In genomic region chr17:19383681-19384470, GRCh38 we compare ENCODE assay signal across 12 cellular contexts. TPM values are rescaled to one million over a fixed set of nuclear protein-coding genes. Genes with fewer than 3 reads are reported as not detected.
DNase-seq lines count a peak whose midpoint lies in the region; ATAC-seq and TF ChIP-seq lines count a peak whose summit lies in the region.
"Had no signal": no experiment of that assay in that cellular context is flagged by ENCODE, and none has a peak within 500 bp of the region (broad histone marks: within the 10 kb centered on the region; RNA-seq: fewer than 3 reads in every experiment).

No MANE protein-coding gene starts in this region.

- no peak overlapping the region for H3K4me3 ChIP-seq in hepatocyte
- no peak overlapping the region for H3K4me3 ChIP-seq in spleen
- H3K4me3 ChIP-seq: SJSA1 had no signal

- H3K27me3 ChIP-seq in hepatocyte (no peaks in the 10 kb centered on the region), spleen (replicated peaks in 1 of 7) (peaks cover 0 to 9% (median 0%) of the 10 kb centered on the region in 7 donors)
- H3K27me3 ChIP-seq: SJSA1 had no signal

- TF ChIP-seq CTCF in hepatocyte (IDR thresholded peaks at IDR 0.05; ENCODE audit: poor library complexity), result no peak
- no peak for TF ChIP-seq CTCF in spleen (IDR thresholded peaks at IDR 0.05 in 8 of 11, conservative IDR thresholded peaks at IDR 0.05 in 3 of 11)

- 87% methylated on average over 6 of the region's 6 CpGs for WGBS in hepatocyte (ENCODE audit: low lambda C conversion rate, missing lambda C conversion rate)
- WGBS in spleen, 5 donors, result 85 to 90% (median 88%) methylated on average over 5 to 6 of the region's 6 CpGs

- no peak for TF ChIP-seq POLR2A in spleen (IDR thresholded peaks at IDR 0.05)

- ATAC-seq in HG02885 (IDR thresholded peaks at IDR 0.05; ENCODE audit: poor library complexity, unreplicated experiment), result no peak
- no peak for ATAC-seq in GM19463 (IDR thresholded peaks at IDR 0.05; ENCODE audit: unreplicated experiment)
- ATAC-seq: stimulated activated naive CD8-positive, alpha-beta T cell treated with anti-CD3 and anti-CD28 coated beads, Interleukin-15, Interleukin-2, amounts not matched to agents 100 U/mL and 50 U/mL, for 24 hours had no signal

- no peaks in the 10 kb centered on the region for H3K9me2 ChIP-seq in hepatocyte (replicated peaks; ENCODE audit: insufficient read depth)

- peak; percentile 45 for DNase-seq in GM03348 (ENCODE audit: low spot score)
- no peak for DNase-seq in caudate nucleus (lab: John Stamatoyannopoulos, UW)
- DNase-seq in hepatocyte (ENCODE audit: low spot score), result no peak
- DNase-seq in spleen, result peak; percentile 59
- no peak for DNase-seq in dedifferentiated amniotic fluid mesenchymal stem cell (ENCODE audit: extremely low spot score)
- no peak for DNase-seq in GOT3 (lab: John Stamatoyannopoulos, UW)
- DNase-seq: activated CD4-positive, alpha-beta T cell treated with anti-CD3 and anti-CD28 coated beads for 4 hours; activated naive CD8-positive, alpha-beta T cell treated with anti-CD3 and anti-CD28 coated beads for 36 hours; stimulated activated naive CD8-positive, alpha-beta T cell treated with anti-CD3 and anti-CD28 coated beads, Interleukin-15, Interleukin-2, amounts not matched to agents 100 U/mL and 50 U/mL, for 24 hours had no signal

- H3K36me3 ChIP-seq in hepatocyte (replicated peaks; ENCODE audit: insufficient read depth, low read depth) (no peaks in the 10 kb centered on the region), spleen (peaks cover 4 to 73% (median 50%) of the 10 kb centered on the region in 6 donors)

- intact Hi-C loops in spleen (cut with DNase I; ENCODE audit: low total_unique reads), result no loop called here

- peaks cover 39% of the 10 kb centered on the region for H3K79me2 ChIP-seq in hepatocyte

- no peak overlapping the region for H2AFZ ChIP-seq in hepatocyte

- H3K9me3 ChIP-seq in hepatocyte (ENCODE audit: low read depth) (no peaks in the 10 kb centered on the region), spleen (no peaks in the 10 kb centered on the region)
- H3K9me3 ChIP-seq: SJSA1 had no signal

- H3K27ac ChIP-seq in caudate nucleus (ENCODE audit: low read depth, low read length) (peak overlapping the region; percentile 83), hepatocyte (peak overlapping the region; percentile 90), spleen (peak overlapping the region in 5 of 8 donors; percentile 67 to 83 (median 77))
- H3K27ac ChIP-seq: SJSA1 had no signal

- H3K4me1 ChIP-seq in hepatocyte (ENCODE audit: insufficient read depth) (peaks cover 49% of the 10 kb centered on the region), spleen (peaks cover 8 to 99% (median 58%) of the 10 kb centered on the region in 6 donors)

- peak overlapping the region; percentile 68 for H3K4me2 ChIP-seq in hepatocyte

- H4K20me1 ChIP-seq in hepatocyte (ENCODE audit: insufficient read depth, poor library complexity, severe bottlenecking), result no peaks in the 10 kb centered on the region

RNA-seq across cellular contexts. Expression of gene MFAP4, which starts 3.1 kb away (rescaled TPM):
- total RNA-seq in hepatocyte, result 360 and 362 TPM in 2 replicates
- 739 and 801 TPM in 2 replicates for polyA plus RNA-seq in hepatocyte
- 10 to 100 TPM; 10.1 to 41.0 (median 21.8) TPM for total RNA-seq in spleen
- 10 to 100 TPM; 16.1 to 48.4 (median 17.8) TPM for polyA plus RNA-seq in spleen

RNA-seq across cellular contexts. Expression of gene MAPK7, which starts 5.6 kb away (rescaled TPM):
- total RNA-seq in hepatocyte (19.9 and 26.1 TPM in 2 replicates), spleen (10 to 100 TPM; 23.1 to 56.2 (median 34.4) TPM)
- polyA plus RNA-seq in hepatocyte (36.9 and 49.0 TPM in 2 replicates), spleen (10 to 100 TPM in 1 of 3 donors, 1 to 10 TPM in 2; 5.7 to 15.1 (median 6.9) TPM)

RNA-seq across cellular contexts. Expression of gene B9D1, which starts 21.4 kb away (rescaled TPM):
- total RNA-seq in hepatocyte (19.0 and 29.6 TPM in 2 replicates), spleen (10 to 100 TPM in 1 of 7 donors, 1 to 10 TPM in 6; 6.4 to 14.1 (median 7.3) TPM)
- polyA plus RNA-seq in hepatocyte (30.8 and 51.3 TPM in 2 replicates), spleen (1 to 10 TPM; 4.3 to 8.1 (median 5.8) TPM)

RNA-seq across cellular contexts. Expression of gene RNF112, which starts 27.2 kb away (rescaled TPM):
- total RNA-seq in hepatocyte (5.4 and 7.8 TPM in 2 replicates), spleen (1 to 10 TPM; 2.3 to 7.6 (median 2.7) TPM)
- polyA plus RNA-seq in hepatocyte (8.6 and 11.3 TPM in 2 replicates), spleen (1 to 10 TPM; 1.3 to 5.9 (median 2.2) TPM)
- total RNA-seq: SJSA1 had no signal

Comparison
In these comparisons a context has a peak if more than half of its experiments do, and no peak if none do; other contexts are left out.
1. DNase-seq: peak in GM03348 (single experiment) and spleen (single experiment); none in caudate nucleus (0 of 61), hepatocyte (single experiment), dedifferentiated amniotic fluid mesenchymal stem cell (single experiment) and GOT3 (single experiment).
2. Peak in every context shown above with its lines, with median percentiles within 50 percentile points of each other: H3K27ac ChIP-seq.